In the genomic region with DNA sequence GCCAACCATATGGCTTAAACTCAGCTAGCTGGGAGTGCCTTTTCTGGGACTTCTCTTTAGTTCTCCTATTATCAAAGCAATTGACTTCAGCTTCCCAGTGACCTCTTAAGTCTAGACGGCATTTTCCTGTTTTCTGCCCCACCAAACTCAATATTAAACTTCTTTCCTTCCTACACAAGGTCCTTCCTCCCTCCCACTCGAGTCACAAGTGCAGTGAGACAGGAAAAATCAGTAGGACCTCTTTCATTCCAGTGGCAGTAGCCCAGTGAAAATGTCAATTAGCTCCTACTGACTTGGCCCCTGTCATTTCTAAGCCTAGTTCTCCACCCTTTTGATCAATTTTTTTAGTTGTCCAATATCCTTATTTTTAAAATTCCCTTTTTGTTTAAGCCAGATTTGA, we compare ENCODE assay signal across 1 cellular context.
TF ChIP-seq lines count a peak whose summit lies in the region.

No MANE protein-coding gene starts in this region.

TF ChIP-seq in H1, 55 proteins besides CTCF, POLR2A, EP300 and RAD21 (continued from another document):
- TF ChIP-seq RFX5 (IDR thresholded peaks at IDR 0.05; ENCODE audit: borderline replicate concordance, low read depth, low read length) (no peak), YY1 (IDR thresholded peaks at IDR 0.05; ENCODE audit: low read depth, low read length) (no peak), RNF2 (IDR thresholded peaks at IDR 0.05; ENCODE audit: borderline replicate concordance, low read depth, low read length, missing control alignments, poor library complexity, severe bottlenecking) (no peak)
- TF ChIP-seq, protein P1, sequence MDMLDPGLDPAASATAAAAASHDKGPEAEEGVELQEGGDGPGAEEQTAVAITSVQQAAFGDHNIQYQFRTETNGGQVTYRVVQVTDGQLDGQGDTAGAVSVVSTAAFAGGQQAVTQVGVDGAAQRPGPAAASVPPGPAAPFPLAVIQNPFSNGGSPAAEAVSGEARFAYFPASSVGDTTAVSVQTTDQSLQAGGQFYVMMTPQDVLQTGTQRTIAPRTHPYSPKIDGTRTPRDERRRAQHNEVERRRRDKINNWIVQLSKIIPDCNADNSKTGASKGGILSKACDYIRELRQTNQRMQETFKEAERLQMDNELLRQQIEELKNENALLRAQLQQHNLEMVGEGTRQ (IDR thresholded peaks at IDR 0.05; ENCODE audit: low read length) = no peak
TF ChIP-seq in H1: peak in this region for 0.
